Comparison of ENCODE assay signal across 21 cellular contexts in the genomic region with DNA sequence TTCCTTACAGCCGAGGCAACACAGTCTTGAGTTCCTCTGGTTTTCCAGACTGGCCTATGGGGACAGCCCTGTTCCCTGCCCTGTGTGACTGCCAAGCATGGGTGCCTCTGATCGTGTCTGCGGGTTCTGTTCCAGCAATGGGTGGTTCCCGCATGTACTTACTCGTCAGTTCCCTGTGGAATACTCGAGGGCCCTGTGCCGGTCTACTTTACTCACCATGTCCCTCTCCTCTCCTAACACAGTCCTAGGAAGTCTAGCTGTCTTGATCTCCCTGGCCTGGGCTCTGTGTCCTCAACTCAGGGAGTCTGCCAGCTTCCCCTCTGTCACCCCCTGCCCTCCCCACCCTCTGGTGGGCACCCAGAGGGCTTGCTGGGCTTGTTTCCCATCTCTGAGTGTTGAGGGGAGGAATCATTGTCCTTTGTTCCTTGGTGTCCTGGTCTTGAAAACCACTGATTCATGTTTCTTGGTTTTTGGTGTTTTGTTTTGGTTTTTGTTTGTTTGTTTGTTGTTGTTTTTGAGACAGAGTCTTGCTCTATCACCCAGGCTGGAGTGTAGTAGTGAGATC. TPM values are rescaled to one million over a fixed set of nuclear protein-coding genes. Genes with fewer than 3 reads are reported as not detected.
DNase-seq lines count a peak whose midpoint lies in the region; ATAC-seq and TF ChIP-seq lines count a peak whose summit lies in the region.
"Had no signal": no experiment of that assay in that cellular context is flagged by ENCODE, and none has a peak within 500 bp of the region (broad histone marks: within the 10 kb centered on the region; RNA-seq: fewer than 3 reads in every experiment).

No MANE protein-coding gene starts in this region.

- peak overlapping the region; percentile 14 for H3K27ac Mint-ChIP-seq in activated CD8-positive, alpha-beta T cell treated with anti-CD3 and anti-CD28 coated beads for 36 hours
- no peak overlapping the region for H3K27ac Mint-ChIP-seq in activated CD8-positive, alpha-beta T cell treated with anti-CD3 and anti-CD28 coated beads, Interleukin-2, amount 10 ng/mL, durations not matched to agents 7 days and 5 days

- POLR2A ChIA-PET in activated CD8-positive, alpha-beta T cell treated with anti-CD3 and anti-CD28 coated beads for 36 hours (lab: Charles Lee): interaction anchor here (1.2 kb wide), 1 partner anchor 10 kb away, joined by 3 read pairs; no protein-coding TSS in a partner anchor
- POLR2A ChIA-PET in activated CD8-positive, alpha-beta T cell treated with anti-CD3 and anti-CD28 coated beads, Interleukin-2, amount 10 ng/mL, durations not matched to agents 7 days and 5 days (lab: Charles Lee): interaction anchor here (0.7 kb wide), 1 partner anchor 28 kb away, joined by 3 read pairs; no protein-coding TSS in a partner anchor

- peaks cover 17% of the 10 kb centered on the region for H3K4me1 Mint-ChIP-seq in activated CD8-positive, alpha-beta T cell treated with anti-CD3 and anti-CD28 coated beads for 36 hours (ENCODE audit: low read depth)
- H3K4me1 Mint-ChIP-seq in activated CD8-positive, alpha-beta T cell treated with anti-CD3 and anti-CD28 coated beads, Interleukin-2, amount 10 ng/mL, durations not matched to agents 7 days and 5 days (ENCODE audit: low read depth): peaks cover 10% of the 10 kb centered on the region

- CTCF ChIA-PET in activated CD8-positive, alpha-beta T cell treated with anti-CD3 and anti-CD28 coated beads for 36 hours (lab: Charles Lee): interaction anchor here (1.4 kb wide), 1 partner anchor 12 kb away, joined by 3 read pairs; no protein-coding TSS in a partner anchor
- CTCF ChIA-PET in activated CD8-positive, alpha-beta T cell treated with anti-CD3 and anti-CD28 coated beads, Interleukin-2, amount 10 ng/mL, durations not matched to agents 7 days and 5 days (lab: Charles Lee): no interaction called here

- no peak for DNase-seq in activated CD8-positive, alpha-beta T cell treated with anti-CD3 and anti-CD28 coated beads for 36 hours
- DNase-seq in activated CD8-positive, alpha-beta T cell treated with anti-CD3 and anti-CD28 coated beads, Interleukin-2, amount 10 ng/mL, durations not matched to agents 7 days and 5 days: no peak
- peak; percentile 60 for DNase-seq in globus pallidus (ENCODE audit: low spot score)
- DNase-seq in pons (ENCODE audit: low spot score): peak; percentile 70
- no peak for DNase-seq in activated CD4-positive, alpha-beta T cell treated with anti-CD3 and anti-CD28 coated beads, Interleukin-2, amount 50 U/mL, for 48 hours
- DNase-seq in cerebellum (ENCODE audit: low spot score): no peak
- DNase-seq: activated CD4-positive, alpha-beta T cell treated with anti-CD3 and anti-CD28 coated beads for 1 hour; activated gamma-delta T cell treated with Interleukin-2 at 50 U/mL for 16 hours; effector CD8-positive, alpha-beta T cell; left cardiac atrium; midbrain; NCI-H1105; NCI-H2081 treated with DMSO at 0.1 percent for 48 hours; NCI-H524; RPMI8226; stimulated activated CD4-positive, alpha-beta T cell treated with anti-CD3 and anti-CD28 coated beads, Interleukin-4, amount 100 ng/mL, for 1 hour; upper lobe of right lung had no signal

- peaks cover 7% of the 10 kb centered on the region for H3K36me3 Mint-ChIP-seq in activated CD8-positive, alpha-beta T cell treated with anti-CD3 and anti-CD28 coated beads for 36 hours (ENCODE audit: low read depth)
- H3K36me3 Mint-ChIP-seq in activated CD8-positive, alpha-beta T cell treated with anti-CD3 and anti-CD28 coated beads, Interleukin-2, amount 10 ng/mL, durations not matched to agents 7 days and 5 days (ENCODE audit: low read depth): peaks cover 24% of the 10 kb centered on the region

- intact Hi-C loops in activated CD8-positive, alpha-beta T cell treated with anti-CD3 and anti-CD28 coated beads for 36 hours (cut with micrococcal nuclease): no loop called here

- peak overlapping the region; percentile 96 for H3K27ac ChIP-seq in VCaP
- H3K27ac ChIP-seq: upper lobe of right lung had no signal

- no peak for TF ChIP-seq CTCF in activated CD8-positive, alpha-beta T cell treated with anti-CD3 and anti-CD28 coated beads for 36 hours (IDR thresholded peaks at IDR 0.05)
- TF ChIP-seq CTCF in VCaP (conservative IDR thresholded peaks at IDR 0.05): no peak

- no peaks in the 10 kb centered on the region for H3K27me3 Mint-ChIP-seq in activated CD8-positive, alpha-beta T cell treated with anti-CD3 and anti-CD28 coated beads for 36 hours
- no peaks in the 10 kb centered on the region for H3K27me3 Mint-ChIP-seq in activated CD8-positive, alpha-beta T cell treated with anti-CD3 and anti-CD28 coated beads, Interleukin-2, amount 10 ng/mL, durations not matched to agents 7 days and 5 days (ENCODE audit: low read depth)
- H3K27me3 Mint-ChIP-seq: B cell had no signal

- H3K4me3 Mint-ChIP-seq in activated CD8-positive, alpha-beta T cell treated with anti-CD3 and anti-CD28 coated beads for 36 hours: no peak overlapping the region
- no peak overlapping the region for H3K4me3 Mint-ChIP-seq in activated CD8-positive, alpha-beta T cell treated with anti-CD3 and anti-CD28 coated beads, Interleukin-2, amount 10 ng/mL, durations not matched to agents 7 days and 5 days
- H3K4me3 Mint-ChIP-seq: B cell had no signal

- no peaks in the 10 kb centered on the region for H3K9me3 Mint-ChIP-seq in activated CD8-positive, alpha-beta T cell treated with anti-CD3 and anti-CD28 coated beads for 36 hours
- H3K9me3 Mint-ChIP-seq in activated CD8-positive, alpha-beta T cell treated with anti-CD3 and anti-CD28 coated beads, Interleukin-2, amount 10 ng/mL, durations not matched to agents 7 days and 5 days (ENCODE audit: insufficient read depth): no peaks in the 10 kb centered on the region

- no peak for ATAC-seq in activated CD8-positive, alpha-beta T cell treated with anti-CD3 and anti-CD28 coated beads for 36 hours
- no peak for ATAC-seq in activated CD8-positive, alpha-beta T cell treated with anti-CD3 and anti-CD28 coated beads, Interleukin-2, amount 10 ng/mL, durations not matched to agents 7 days and 5 days
- ATAC-seq in HG03521 (IDR thresholded peaks at IDR 0.05; ENCODE audit: unreplicated experiment): no peak
- ATAC-seq: HepG2, left cardiac atrium, upper lobe of right lung had no signal

RNA-seq across cellular contexts. Expression of a gene that starts 36.0 kb away (rescaled TPM):
- total RNA-seq in activated CD8-positive, alpha-beta T cell treated with anti-CD3 and anti-CD28 coated beads for 36 hours: 10 to 100 TPM; 44.1 to 45.4 TPM
- total RNA-seq in activated CD8-positive, alpha-beta T cell treated with anti-CD3 and anti-CD28 coated beads, Interleukin-2, amount 10 ng/mL, durations not matched to agents 7 days and 5 days: 10 to 100 TPM; 72.2 to 82.7 TPM
- total RNA-seq in cerebellum: 24.9 TPM

RNA-seq across cellular contexts. Expression of a gene that starts 59.1 kb away (rescaled TPM):
- 10 to 100 TPM in 1 of 2 experiments, 1 to 10 TPM in 1; 9.3 to 10.1 TPM for total RNA-seq in activated CD8-positive, alpha-beta T cell treated with anti-CD3 and anti-CD28 coated beads for 36 hours
- total RNA-seq in activated CD8-positive, alpha-beta T cell treated with anti-CD3 and anti-CD28 coated beads, Interleukin-2, amount 10 ng/mL, durations not matched to agents 7 days and 5 days: 1 to 10 TPM; 2.9 to 8.0 TPM
- total RNA-seq in cerebellum: 11.7 TPM

Comparison
In these comparisons a context has a peak if more than half of its experiments do, and no peak if none do; other contexts are left out.
1. DNase-seq: peak in globus pallidus (single experiment) and pons (single experiment); none in activated CD8-positive, alpha-beta T cell treated with anti-CD3 and anti-CD28 coated beads for 36 hours (single experiment), activated CD8-positive, alpha-beta T cell treated with anti-CD3 and anti-CD28 coated beads, Interleukin-2, amount 10 ng/mL, durations not matched to agents 7 days and 5 days (single experiment), activated CD4-positive, alpha-beta T cell treated with anti-CD3 and anti-CD28 coated beads, Interleukin-2, amount 50 U/mL, for 48 hours (0 of 2) and cerebellum (single experiment).